In the genomic region with DNA sequence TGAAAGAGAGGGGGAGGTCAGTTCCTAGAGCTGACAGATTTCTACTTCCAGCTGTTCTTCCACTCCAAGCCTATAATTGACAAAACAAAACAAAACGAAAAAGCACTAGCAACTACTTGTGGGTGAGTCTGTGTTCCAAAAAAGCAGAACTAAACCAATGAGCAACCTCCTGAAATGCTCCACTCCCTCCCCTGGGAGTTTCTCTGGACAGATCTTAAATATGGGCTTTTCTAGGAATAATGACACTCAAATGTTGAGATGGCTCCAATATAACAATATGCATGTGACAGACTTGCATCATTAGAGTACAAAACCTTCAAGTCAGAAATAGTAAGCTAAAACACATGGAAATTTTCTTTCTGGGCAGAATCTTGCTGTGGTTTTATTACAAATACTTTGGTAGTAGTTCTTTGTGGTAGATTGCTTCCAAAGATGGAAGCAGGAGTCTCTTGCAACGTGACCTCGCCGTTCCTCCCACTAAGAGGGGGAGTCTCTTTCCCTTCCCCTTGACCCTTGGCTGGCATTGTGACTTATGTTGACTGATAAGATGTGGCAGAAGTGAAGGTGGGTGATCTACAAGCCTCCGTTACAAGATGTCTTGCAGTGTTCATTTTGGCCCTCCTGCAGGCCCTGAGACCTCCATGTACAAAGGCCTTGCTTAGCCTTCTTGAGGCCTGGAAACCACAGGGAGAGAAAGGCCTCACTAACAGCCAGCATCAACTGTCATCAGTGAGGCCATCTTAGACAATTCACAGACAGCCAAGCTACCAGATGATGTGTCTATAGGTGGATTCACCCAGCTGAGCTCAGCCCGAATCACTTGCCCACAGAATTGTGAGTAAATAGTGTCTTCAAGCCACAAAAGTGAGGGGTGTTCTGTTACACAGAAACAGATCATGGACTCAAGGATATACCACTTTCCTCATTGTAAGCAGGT, we compare ENCODE assay signal across 11 cellular contexts.
DNase-seq lines count a peak whose midpoint lies in the region; ATAC-seq and TF ChIP-seq lines count a peak whose summit lies in the region.
"Had no signal": no experiment of that assay in that cellular context is flagged by ENCODE, and none has a peak within 500 bp of the region (broad histone marks: within the 10 kb centered on the region; RNA-seq: fewer than 3 reads in every experiment).

No MANE protein-coding gene starts in this region.

- in situ Hi-C loops in transverse colon (cut with MboI; ENCODE audit: low pct_ligation_motif_present in 1 of 4, low pct_unique_long_range_greater_than_20kb in 1 of 4, low sequenced_read_pairs in 3 of 4): no loop called here

- no peaks in the 10 kb centered on the region for H3K36me3 ChIP-seq in transverse colon

- H3K27me3 Mint-ChIP-seq in activated naive CD4-positive, alpha-beta T cell treated with anti-CD3 and anti-CD28 coated beads, Interleukin-2, amount 10 ng/mL, durations not matched to agents 7 days and 5 days: no peaks in the 10 kb centered on the region
- peaks cover 3% of the 10 kb centered on the region for H3K27me3 Mint-ChIP-seq in activated T-helper 1 cell treated with anti-CD3 and anti-CD28 coated beads, Interleukin-12 subunit alpha, Interleukin-12 subunit beta, Interleukin-2, Interleukin-4 antibody, amounts not matched to agents 30 ng/mL and 10 ng/mL and 1 ng/mL, durations not matched to agents 14 hours and 24 hours and 36 hours (ENCODE audit: insufficient read depth)
- H3K27me3 Mint-ChIP-seq: CD4-positive, CD25-positive, alpha-beta regulatory T cell had no signal

- peaks cover 0 to 18% (median 3%) of the 10 kb centered on the region in 4 donors for H3K4me1 ChIP-seq in transverse colon

- peaks cover 0 to 29% of the 10 kb centered on the region in 2 donors for H3K36me3 Mint-ChIP-seq in activated naive CD4-positive, alpha-beta T cell treated with anti-CD3 and anti-CD28 coated beads, Interleukin-2, amount 50 U/mL, for 72 hours
- H3K36me3 Mint-ChIP-seq in activated naive CD4-positive, alpha-beta T cell treated with anti-CD3 and anti-CD28 coated beads, Interleukin-2, amount 10 ng/mL, durations not matched to agents 7 days and 5 days: no peaks in the 10 kb centered on the region
- peaks cover 2% of the 10 kb centered on the region for H3K36me3 Mint-ChIP-seq in activated T-helper 1 cell treated with anti-CD3 and anti-CD28 coated beads, Interleukin-12 subunit alpha, Interleukin-12 subunit beta, Interleukin-2, Interleukin-4 antibody, amounts not matched to agents 30 ng/mL and 10 ng/mL and 1 ng/mL, durations not matched to agents 14 hours and 24 hours and 36 hours (ENCODE audit: low read depth)
- H3K36me3 Mint-ChIP-seq: CD4-positive, CD25-positive, alpha-beta regulatory T cell had no signal

- CTCF ChIA-PET in activated naive CD4-positive, alpha-beta T cell treated with anti-CD3 and anti-CD28 coated beads, Interleukin-2, amount 10 ng/mL, durations not matched to agents 7 days and 5 days (lab: Charles Lee): no interaction called here

- 77 to 82% methylated on average over 5 to 6 of the region's 6 CpGs for WGBS in transverse colon (ENCODE audit: low coverage in 1 of 2), 2 donors

- H3K9me3 ChIP-seq in transverse colon: no peaks in the 10 kb centered on the region

- H3K4me1 Mint-ChIP-seq in activated naive CD4-positive, alpha-beta T cell treated with anti-CD3 and anti-CD28 coated beads, Interleukin-2, amount 10 ng/mL, durations not matched to agents 7 days and 5 days: no peaks in the 10 kb centered on the region
- peaks cover 37% of the 10 kb centered on the region for H3K4me1 Mint-ChIP-seq in activated T-helper 1 cell treated with anti-CD3 and anti-CD28 coated beads, Interleukin-12 subunit alpha, Interleukin-12 subunit beta, Interleukin-2, Interleukin-4 antibody, amounts not matched to agents 30 ng/mL and 10 ng/mL and 1 ng/mL, durations not matched to agents 14 hours and 24 hours and 36 hours (ENCODE audit: low read depth)

- peak overlapping the region; percentile 51 to 67 (median 60) for H3K27ac ChIP-seq in transverse colon

- no peak for TF ChIP-seq POLR2A in transverse colon (IDR thresholded peaks at IDR 0.05)

- H3K27me3 ChIP-seq in transverse colon: no peaks in the 10 kb centered on the region

- H3K9me3 Mint-ChIP-seq in activated naive CD4-positive, alpha-beta T cell treated with anti-CD3 and anti-CD28 coated beads, Interleukin-2, amount 50 U/mL, for 72 hours: peaks cover 0 to 10% of the 10 kb centered on the region in 2 donors
- no peaks in the 10 kb centered on the region for H3K9me3 Mint-ChIP-seq in activated naive CD4-positive, alpha-beta T cell treated with anti-CD3 and anti-CD28 coated beads, Interleukin-2, amount 10 ng/mL, durations not matched to agents 7 days and 5 days
- peaks cover 6% of the 10 kb centered on the region for H3K9me3 Mint-ChIP-seq in activated T-helper 1 cell treated with anti-CD3 and anti-CD28 coated beads, Interleukin-12 subunit alpha, Interleukin-12 subunit beta, Interleukin-2, Interleukin-4 antibody, amounts not matched to agents 30 ng/mL and 10 ng/mL and 1 ng/mL, durations not matched to agents 14 hours and 24 hours and 36 hours

- peak overlapping the region in 1 of 2 donors; percentile 53 for H3K27ac Mint-ChIP-seq in activated naive CD4-positive, alpha-beta T cell treated with anti-CD3 and anti-CD28 coated beads, Interleukin-2, amount 50 U/mL, for 72 hours
- H3K27ac Mint-ChIP-seq in activated naive CD4-positive, alpha-beta T cell treated with anti-CD3 and anti-CD28 coated beads, Interleukin-2, amount 10 ng/mL, durations not matched to agents 7 days and 5 days: no peak overlapping the region
- peak overlapping the region; percentile 1 for H3K27ac Mint-ChIP-seq in activated T-helper 1 cell treated with anti-CD3 and anti-CD28 coated beads, Interleukin-12 subunit alpha, Interleukin-12 subunit beta, Interleukin-2, Interleukin-4 antibody, amounts not matched to agents 30 ng/mL and 10 ng/mL and 1 ng/mL, durations not matched to agents 14 hours and 24 hours and 36 hours

- no peak for TF ChIP-seq EP300 in transverse colon (IDR thresholded peaks at IDR 0.05; ENCODE audit: low read depth)

- no peak for TF ChIP-seq CTCF in transverse colon (IDR thresholded peaks at IDR 0.05)

- no peak overlapping the region for H3K4me3 ChIP-seq in transverse colon

- intact Hi-C loops in activated T-helper 1 cell treated with anti-CD3 and anti-CD28 coated beads, Interleukin-12 subunit alpha, Interleukin-12 subunit beta, Interleukin-2, Interleukin-4 antibody, amounts not matched to agents 30 ng/mL and 10 ng/mL and 1 ng/mL, durations not matched to agents 14 hours and 24 hours and 36 hours (cut with micrococcal nuclease): no loop called here
- intact Hi-C loops in transverse colon (cut with DNase I; ENCODE audit: low total_unique reads): no loop called here

- no peak overlapping the region for H3K4me3 Mint-ChIP-seq in activated naive CD4-positive, alpha-beta T cell treated with anti-CD3 and anti-CD28 coated beads, Interleukin-2, amount 10 ng/mL, durations not matched to agents 7 days and 5 days
- H3K4me3 Mint-ChIP-seq in activated T-helper 1 cell treated with anti-CD3 and anti-CD28 coated beads, Interleukin-12 subunit alpha, Interleukin-12 subunit beta, Interleukin-2, Interleukin-4 antibody, amounts not matched to agents 30 ng/mL and 10 ng/mL and 1 ng/mL, durations not matched to agents 14 hours and 24 hours and 36 hours: no peak overlapping the region
- H3K4me3 Mint-ChIP-seq: CD4-positive, CD25-positive, alpha-beta regulatory T cell had no signal

- no peak for DNase-seq in activated naive CD4-positive, alpha-beta T cell treated with anti-CD3 and anti-CD28 coated beads, Interleukin-2, amount 50 U/mL, for 72 hours (ENCODE audit: low spot score in 2 of 2)
- no peak for DNase-seq in activated naive CD4-positive, alpha-beta T cell treated with anti-CD3 and anti-CD28 coated beads, Interleukin-2, amount 10 ng/mL, durations not matched to agents 7 days and 5 days
- no peak for DNase-seq in activated T-helper 1 cell treated with anti-CD3 and anti-CD28 coated beads, Interleukin-12 subunit alpha, Interleukin-12 subunit beta, Interleukin-2, Interleukin-4 antibody, amounts not matched to agents 30 ng/mL and 10 ng/mL and 1 ng/mL, durations not matched to agents 14 hours and 24 hours and 36 hours (ENCODE audit: low spot score)
- DNase-seq in kidney tubule cell (ENCODE audit: low spot score) (peak; percentile 23), transverse colon (no peak), NCI-H748 treated with DMSO at 0.1 percent for 48 hours (lab: John Stamatoyannopoulos, UW) (no peak), NCI-H82 (lab: John Stamatoyannopoulos, UW) (no peak)
- DNase-seq: CD4-positive, CD25-positive, alpha-beta regulatory T cell; NCI-H1930; stimulated activated CD4-positive, alpha-beta T cell treated with anti-CD3 and anti-CD28 coated beads, Interleukin-2, amount 100 ng/mL, for 48 hours had no signal

- peak; percentile 59 to 68 for ATAC-seq in activated naive CD4-positive, alpha-beta T cell treated with anti-CD3 and anti-CD28 coated beads, Interleukin-2, amount 50 U/mL, for 72 hours
- ATAC-seq in GM18502 (IDR thresholded peaks at IDR 0.05; ENCODE audit: poor library complexity, unreplicated experiment): no peak
